In the genomic region with DNA sequence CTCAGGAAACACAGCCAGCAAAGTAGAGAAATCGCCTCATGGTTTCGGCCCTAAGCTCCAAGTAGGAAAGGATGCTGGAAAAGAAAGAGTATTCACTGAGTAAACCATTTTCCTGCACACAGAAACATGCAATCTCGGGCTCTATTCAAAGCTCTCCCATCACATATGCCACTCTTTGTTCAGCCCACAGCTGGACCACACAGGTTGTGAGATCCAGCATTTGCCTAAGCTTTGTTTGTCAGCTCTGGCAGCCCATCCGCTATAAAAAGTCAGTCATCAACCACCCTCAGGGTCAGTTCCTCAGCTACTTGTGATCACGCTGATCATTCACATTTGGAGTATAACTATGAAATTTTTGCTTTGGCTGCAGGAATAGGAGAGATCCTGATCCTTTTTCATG, we compare ENCODE assay signal across 20 cellular contexts.
DNase-seq lines count a peak whose midpoint lies in the region; TF ChIP-seq lines count a peak whose summit lies in the region.
"Had no signal": no experiment of that assay in that cellular context is flagged by ENCODE, and none has a peak within 500 bp of the region (broad histone marks: within the 10 kb centered on the region; RNA-seq: fewer than 3 reads in every experiment).

No MANE protein-coding gene starts in this region.

- H3K4ac ChIP-seq in neuronal stem cell (ENCODE audit: low read length), result no peak overlapping the region

- no peak overlapping the region for H2BK15ac ChIP-seq in neuronal stem cell (ENCODE audit: low read length)

- H3K36me3 ChIP-seq in KMS-11 (ENCODE audit: insufficient read depth), result no peaks in the 10 kb centered on the region
- H3K36me3 ChIP-seq in SJSA1, result no peaks in the 10 kb centered on the region
- no peaks in the 10 kb centered on the region for H3K36me3 ChIP-seq in neuronal stem cell (replicated peaks in 1 of 2; ENCODE audit: control insufficient read depth in 2 of 2, insufficient read depth in 2 of 2, low read length in 2 of 2)
- H3K36me3 ChIP-seq: BE2C had no signal

- no peak overlapping the region for H2BK12ac ChIP-seq in neuronal stem cell (ENCODE audit: low read length)

- H3K4me3 ChIP-seq in KMS-11 (IDR thresholded peaks at IDR 0.05; ENCODE audit: insufficient read depth, low read depth, low read length) (no peak overlapping the region), SJSA1 (no peak overlapping the region), neuronal stem cell (ENCODE audit: low read length in 2 of 2) (no peak overlapping the region)
- H3K4me3 ChIP-seq: A549 had no signal

- H3K18ac ChIP-seq in neuronal stem cell (ENCODE audit: low read length), result no peak overlapping the region

- DNase-seq in SJSA1 (ENCODE audit: low read depth in 1 of 2, low spot score in 2 of 2), result peak; percentile 21 to 38
- peak; percentile 11 for DNase-seq in foreskin melanocyte
- DNase-seq in neuronal stem cell (ENCODE audit: low spot score), result no peak
- no peak for DNase-seq in KG1 (lab: John Stamatoyannopoulos, UW)
- no peak for DNase-seq in HuH-7 (ENCODE audit: low spot score)
- DNase-seq in GM10248 (ENCODE audit: extremely low spot score), result no peak
- no peak for DNase-seq in COLO829 (ENCODE audit: low spot score)
- DNase-seq: BE2C, COR-L47, DMS153, KBM-7, NCI-H1092 treated with DMSO at 0.1 percent for 48 hours, NCI-H1436 treated with DMSO at 0.1 percent for 48 hours, NCI-H2029, NCI-H345, NCI-H82, OCI-M1 had no signal

- H3K27me3 ChIP-seq in KMS-11 (ENCODE audit: insufficient read depth, low read depth) (no peaks in the 10 kb centered on the region), SJSA1 (replicated peaks) (no peaks in the 10 kb centered on the region), neuronal stem cell (ENCODE audit: control insufficient read depth in 3 of 3, insufficient read depth in 3 of 3, low read depth in 1 of 3, low read length in 3 of 3) (no peaks in the 10 kb centered on the region)
- H3K27me3 ChIP-seq: BE2C had no signal

- CTCF ChIA-PET in GM10248 (lab: Yijun Ruan, JAX), result interaction anchor here (0.6 to 4.1 kb wide), 13 partner anchors 10 to 169 kb away, joined by 3 to 19 read pairs (median 4); no protein-coding TSS in a partner anchor

- POLR2A ChIA-PET in GM10248 (lab: Yijun Ruan, JAX), result interaction anchor here (1.6 kb wide), 1 partner anchor 96 kb away, joined by 3 read pairs; the partner anchor contains the start of gene SMARCA2

- TF ChIP-seq CTCF in KMS-11 (conservative IDR thresholded peaks at IDR 0.05; ENCODE audit: low read depth, low read length) (no peak), GM10248 (IDR thresholded peaks at IDR 0.05; ENCODE audit: control extremely low read depth, extremely low read depth, low read depth, missing control alignments) (no peak)

- no peak overlapping the region for H2AK5ac ChIP-seq in neuronal stem cell (ENCODE audit: low read depth, low read length)

- no peak overlapping the region for H3K23ac ChIP-seq in neuronal stem cell (ENCODE audit: low read depth, low read length, poor library complexity)

- H2BK120ac ChIP-seq in neuronal stem cell (ENCODE audit: low read depth, low read length), result no peak overlapping the region

- H2BK5ac ChIP-seq in neuronal stem cell (ENCODE audit: low read length), result no peak overlapping the region

- no peaks in the 10 kb centered on the region for H4K20me1 ChIP-seq in KMS-11 (ENCODE audit: insufficient read depth)

- H3K79me1 ChIP-seq in neuronal stem cell (ENCODE audit: low read depth, low read length), result no peaks in the 10 kb centered on the region

- H4K91ac ChIP-seq in neuronal stem cell (ENCODE audit: low read depth, low read length, poor library complexity), result no peak overlapping the region

- H3K9ac ChIP-seq in KMS-11, result peak overlapping the region; percentile 1; the same call in 1 of the 2 replicates
- H3K9ac ChIP-seq in neuronal stem cell (ENCODE audit: low read depth, low read length, poor library complexity), result no peak overlapping the region

- H3K79me2 ChIP-seq in KMS-11 (ENCODE audit: insufficient read depth, low read depth), result no peaks in the 10 kb centered on the region

- H4K8ac ChIP-seq in neuronal stem cell (ENCODE audit: low read depth, low read length), result no peak overlapping the region

- H3K27ac ChIP-seq in KMS-11 (peak overlapping the region; percentile 77; the same call in 1 of the 2 replicates), SJSA1 (no peak overlapping the region), neuronal stem cell (replicated peaks; ENCODE audit: low read length) (no peak overlapping the region)
- H3K27ac ChIP-seq: A549, HL-60 had no signal

- H3K4me1 ChIP-seq in KMS-11 (ENCODE audit: low read depth, poor library complexity, severe bottlenecking), result peaks cover 67% of the 10 kb centered on the region
- H3K4me1 ChIP-seq in SJSA1 (replicated peaks), result no peaks in the 10 kb centered on the region
- peaks cover 10 to 17% of the 10 kb centered on the region in 2 donors for H3K4me1 ChIP-seq in neuronal stem cell (ENCODE audit: control insufficient read depth in 2 of 2, insufficient read depth in 1 of 2, low read depth in 1 of 2, low read length in 2 of 2)
- H3K4me1 ChIP-seq: A549, BE2C had no signal

- H2AFZ ChIP-seq in KMS-11 (ENCODE audit: low read depth) (peak overlapping the region; percentile 6; the same call in 1 of the 2 replicates), neuronal stem cell (ENCODE audit: low read length) (peak overlapping the region; percentile 27)

- H3K9me3 ChIP-seq in SJSA1 (replicated peaks), result no peaks in the 10 kb centered on the region
- no peaks in the 10 kb centered on the region for H3K9me3 ChIP-seq in neuronal stem cell (replicated peaks in 1 of 2; ENCODE audit: control insufficient read depth in 2 of 2, insufficient read depth in 1 of 2, low read depth in 1 of 2, low read length in 2 of 2)
- H3K9me3 ChIP-seq: A549, BE2C had no signal

- H3K14ac ChIP-seq in neuronal stem cell (ENCODE audit: low read length), result no peak overlapping the region

- WGBS in neuronal stem cell (ENCODE audit: extremely low coverage in 2 of 2, insufficient read length in 2 of 2, insufficient replicate concordance in 1 of 2), 2 donors, result no CpG with 5 or more reads among the region's 5 CpGs

- H3K4me2 ChIP-seq in KMS-11, result peak overlapping the region; percentile 77
- H3K4me2 ChIP-seq in neuronal stem cell (ENCODE audit: insufficient read depth, low read length, poor library complexity, severe bottlenecking), result no peak overlapping the region
- H3K4me2 ChIP-seq: A549 had no signal

Comparison
In these comparisons a context has a peak if more than half of its experiments do, and no peak if none do; other contexts are left out.
1. DNase-seq: peak in SJSA1 (2 of 2) and foreskin melanocyte (single experiment); none in neuronal stem cell (single experiment), KG1 (single experiment), HuH-7 (single experiment), GM10248 (single experiment) and COLO829 (single experiment).